Comparison of ENCODE assay signal across 16 cellular contexts in genomic region chr9:105912868-105913516, GRCh38.
DNase-seq lines count a peak whose midpoint lies in the region; ATAC-seq, FAIRE-seq and TF ChIP-seq lines count a peak whose summit lies in the region.
"Had no signal": no experiment of that assay in that cellular context is flagged by ENCODE, and none has a peak within 500 bp of the region (broad histone marks: within the 10 kb centered on the region; RNA-seq: fewer than 3 reads in every experiment).

No MANE protein-coding gene starts in this region.

- no peaks in the 10 kb centered on the region for H3K79me2 ChIP-seq in PC-3 (ENCODE audit: low read length)

- no peaks in the 10 kb centered on the region for H3F3A ChIP-seq in PC-3 (ENCODE audit: low read length, unreplicated experiment)

- no peaks in the 10 kb centered on the region for H3K27me3 ChIP-seq in PC-3 (ENCODE audit: low read length)

- no peaks in the 10 kb centered on the region for H3K9me2 ChIP-seq in PC-3 (replicated peaks; ENCODE audit: low read length)

- peak overlapping the region; percentile 34 for H3K4me3 ChIP-seq in PC-3 (ENCODE audit: low read length)
- H3K4me3 ChIP-seq: skin epidermis had no signal

- no peak overlapping the region for H3K9ac ChIP-seq in PC-3 (ENCODE audit: low read length)

- H2AFZ ChIP-seq in PC-3 (ENCODE audit: low read length) = peak overlapping the region; percentile 11; the same call in 1 of the 2 replicates

- H3K4me1 ChIP-seq in PC-3 (ENCODE audit: insufficient read depth, low read length) = peaks cover 36% of the 10 kb centered on the region

- BruUV-seq in PC-3 (replicated peaks; lab: Mats Ljungman, UMichigan) = no TSS peak

- TF ChIP-seq POLR2A in GM12891 (IDR thresholded peaks at IDR 0.05; ENCODE audit: low read depth, low read length) = no peak

- H3K4me2 ChIP-seq in PC-3 (ENCODE audit: low read length) = peak overlapping the region; percentile 75

- H3K9me3 ChIP-seq in PC-3 (ENCODE audit: low read length) = no peaks in the 10 kb centered on the region

- intact Hi-C loops in PC-3 (cut with micrococcal nuclease) = loop anchor here (5.0 kb wide), 2 partner anchors 149 to 509 kb away; no protein-coding TSS in a partner anchor

- no peaks in the 10 kb centered on the region for H3K36me3 ChIP-seq in PC-3 (ENCODE audit: low read depth, low read length)

- TF ChIP-seq CTCF in PC-3 (conservative IDR thresholded peaks at IDR 0.05; ENCODE audit: low read depth, low read length) = no peak

- ATAC-seq in PC-3 (peak; percentile 95), SK-N-SH treated with all-trans-retinoic acid at 6 μM for 48 hours (no peak)
- ATAC-seq: stimulated activated naive CD8-positive, alpha-beta T cell treated with anti-CD3 and anti-CD28 coated beads, Interleukin-15, amount 100 ng/mL, for 72 hours; T-cell had no signal

- FAIRE-seq in GM12891 (lab: Jason Lieb, UNC) = no peak

- peak overlapping the region; percentile 57 for H3K27ac ChIP-seq in PC-3 (ENCODE audit: low read length)
- H3K27ac ChIP-seq: skin epidermis had no signal

- CTCF ChIA-PET in PC-3 (lab: Charles Lee) = no interaction called here

- no peaks in the 10 kb centered on the region for H4K20me1 ChIP-seq in PC-3 (ENCODE audit: low read length)

- DNase-seq in COLO829 (ENCODE audit: low spot score) (peak; percentile 57), HPDE6-E6E7 (ENCODE audit: extremely low spot score) (peak; percentile 82), PC-3 (peak; percentile 91), islet precursor cell (peak; percentile 57), C1 segment of cervical spinal cord (lab: John Stamatoyannopoulos, UW) (no peak), GM12891 (ENCODE audit: insufficient read length, low spot score) (no peak), dedifferentiated amniotic fluid mesenchymal stem cell (ENCODE audit: extremely low spot score) (no peak)
- DNase-seq: activated naive CD4-positive, alpha-beta T cell treated with anti-CD3 and anti-CD28 coated beads for 36 hours; effector CD8-positive, alpha-beta T cell; foreskin melanocyte; NCI-H1930; occipital lobe; stimulated activated naive CD8-positive, alpha-beta T cell treated with anti-CD3 and anti-CD28 coated beads, Interleukin-15, amount 100 ng/mL, for 72 hours; T-cell had no signal

- POLR2A ChIA-PET in PC-3 (lab: Charles Lee; ENCODE audit: unreplicated experiment) = no interaction called here

TF ChIP-seq in SK-N-SH treated with all-trans-retinoic acid at 6 μM for 48 hours, 23 proteins besides CTCF, POLR2A, EP300 and RAD21 (continues in another document):
- TF ChIP-seq ISL1 (CRISPR knock-in tag; IDR thresholded peaks at IDR 0.05) (no peak), SNAI2 (CRISPR knock-in tag; IDR thresholded peaks at IDR 0.05) (no peak), ZC3H10 (CRISPR knock-in tag; IDR thresholded peaks at IDR 0.05) (no peak), GLIS3 (CRISPR knock-in tag; IDR thresholded peaks at IDR 0.05) (no peak), ZFP3 (CRISPR knock-in tag; IDR thresholded peaks at IDR 0.05) (no peak), ZNF8 (CRISPR knock-in tag; IDR thresholded peaks at IDR 0.05) (no peak), POU6F1 (CRISPR knock-in tag; IDR thresholded peaks at IDR 0.05; ENCODE audit: borderline replicate concordance, low read depth) (no peak), PATZ1 (CRISPR knock-in tag; IDR thresholded peaks at IDR 0.05; ENCODE audit: borderline replicate concordance) (no peak)

TF ChIP-seq in GM12891, 5 proteins besides CTCF, POLR2A, EP300 and RAD21:
- no peak for TF ChIP-seq POLR2AphosphoS5 (IDR thresholded peaks at IDR 0.05; ENCODE audit: low read depth, low read length)
- no peak for TF ChIP-seq SPI1 (IDR thresholded peaks at IDR 0.05; ENCODE audit: low read depth, low read length)
- no peak for TF ChIP-seq TAF1 (IDR thresholded peaks at IDR 0.05; ENCODE audit: low read depth, low read length)
- TF ChIP-seq PAX5 (IDR thresholded peaks at IDR 0.05; ENCODE audit: insufficient read depth, low read length, severe bottlenecking) = no peak
- no peak for TF ChIP-seq POU2F2 (IDR thresholded peaks at IDR 0.05; ENCODE audit: low read depth, low read length)

Comparison
In these comparisons a context has a peak if more than half of its experiments do, and no peak if none do; other contexts are left out.
1. DNase-seq: peak in COLO829 (single experiment), HPDE6-E6E7 (single experiment), PC-3 (single experiment) and islet precursor cell (single experiment); none in C1 segment of cervical spinal cord (0 of 14), GM12891 (single experiment) and dedifferentiated amniotic fluid mesenchymal stem cell (single experiment).